Comparison of ENCODE assay signal across 23 cellular contexts in the genomic region with DNA sequence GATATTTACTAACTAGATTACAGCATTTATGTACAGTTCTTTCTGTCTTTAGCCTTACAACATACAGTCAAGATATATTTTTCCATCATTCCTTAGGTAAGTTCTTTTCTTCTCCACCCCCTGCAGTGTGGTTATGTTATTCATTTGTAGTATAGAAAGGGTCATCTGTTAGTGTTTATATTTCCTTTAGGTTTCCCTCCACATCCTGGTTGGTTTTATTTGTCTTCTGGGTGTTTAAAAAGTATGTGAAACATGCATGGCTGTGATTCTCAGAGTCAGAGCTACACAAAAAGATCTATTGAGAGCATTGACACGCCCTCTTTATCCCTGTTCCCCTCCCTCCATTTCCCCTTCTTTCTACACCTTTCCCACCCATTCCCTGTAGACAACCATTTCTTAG. TPM values are rescaled to one million over a fixed set of nuclear protein-coding genes. Genes with fewer than 3 reads are reported as not detected.
DNase-seq lines count a peak whose midpoint lies in the region; ATAC-seq and TF ChIP-seq lines count a peak whose summit lies in the region.
"Had no signal": no experiment of that assay in that cellular context is flagged by ENCODE, and none has a peak within 500 bp of the region (broad histone marks: within the 10 kb centered on the region; RNA-seq: fewer than 3 reads in every experiment).

No MANE protein-coding gene starts in this region.

- H3K27ac Mint-ChIP-seq in activated CD8-positive, alpha-beta memory T cell treated with anti-CD3 and anti-CD28 coated beads, Interleukin-2, amount 10 ng/mL, durations not matched to agents 7 days and 5 days: peak overlapping the region; percentile 30
- no peak overlapping the region for H3K27ac Mint-ChIP-seq in glutamatergic neuron (ENCODE audit: unreplicated experiment)
- H3K27ac Mint-ChIP-seq: activated naive CD4-positive, alpha-beta T cell treated with anti-CD3 and anti-CD28 coated beads, Interleukin-2, amount 50 U/mL, for 24 hours; naive thymus-derived CD4-positive, alpha-beta T cell had no signal

- peaks cover 19% of the 10 kb centered on the region for H3K36me3 Mint-ChIP-seq in activated CD8-positive, alpha-beta memory T cell treated with anti-CD3 and anti-CD28 coated beads, Interleukin-2, amount 10 ng/mL, durations not matched to agents 7 days and 5 days
- H3K36me3 Mint-ChIP-seq in glutamatergic neuron (ENCODE audit: unreplicated experiment): no peaks in the 10 kb centered on the region

- no peak for DNase-seq in activated CD8-positive, alpha-beta memory T cell treated with anti-CD3 and anti-CD28 coated beads, Interleukin-2, amount 10 ng/mL, durations not matched to agents 7 days and 5 days
- no peak for DNase-seq in activated CD8-positive, alpha-beta memory T cell treated with anti-CD3 and anti-CD28 coated beads for 24 hours
- peak; percentile 37 to 69 for DNase-seq in SJCRH30
- no peak for DNase-seq in esophagus muscularis mucosa (ENCODE audit: extremely low spot score)
- DNase-seq in transverse colon: no peak
- no peak for DNase-seq in glutamatergic neuron
- DNase-seq in T1000 (lab: John Stamatoyannopoulos, UW): no peak
- DNase-seq: activated CD4-positive, alpha-beta T cell treated with anti-CD3 and anti-CD28 coated beads, Interleukin-2, amount 50 U/mL, for 48 hours; activated T-cell treated with anti-CD3 and anti-CD28 coated beads, Interleukin-2, amount 50 U/mL, for 4 hours; brain microvascular endothelial cell; cortex of kidney; GF-D8; Karpas-422; naive thymus-derived CD4-positive, alpha-beta T cell; NCI-H1105; NCI-H2081; NCI-H446 treated with DMSO at 0.1 percent for 48 hours; SIG-M5; T-helper 2 cell; WERI-Rb-1 had no signal

- TF ChIP-seq POLR2A in esophagus muscularis mucosa (IDR thresholded peaks at IDR 0.05; ENCODE audit: low read depth) (no peak), transverse colon (IDR thresholded peaks at IDR 0.05) (no peak)

- H3K4me3 Mint-ChIP-seq in activated CD8-positive, alpha-beta memory T cell treated with anti-CD3 and anti-CD28 coated beads, Interleukin-2, amount 10 ng/mL, durations not matched to agents 7 days and 5 days: no peak overlapping the region
- H3K4me3 Mint-ChIP-seq in glutamatergic neuron (ENCODE audit: unreplicated experiment): no peak overlapping the region
- H3K4me3 Mint-ChIP-seq: activated naive CD4-positive, alpha-beta T cell treated with anti-CD3 and anti-CD28 coated beads, Interleukin-2, amount 50 U/mL, for 24 hours; activated T-cell treated with anti-CD3 and anti-CD28 coated beads, Interleukin-2, amount 50 U/mL, for 4 hours; naive thymus-derived CD4-positive, alpha-beta T cell had no signal

- H3K9me3 Mint-ChIP-seq in activated CD8-positive, alpha-beta memory T cell treated with anti-CD3 and anti-CD28 coated beads, Interleukin-2, amount 10 ng/mL, durations not matched to agents 7 days and 5 days (ENCODE audit: low read depth): no peaks in the 10 kb centered on the region
- H3K9me3 Mint-ChIP-seq in glutamatergic neuron (ENCODE audit: unreplicated experiment): no peaks in the 10 kb centered on the region
- H3K9me3 Mint-ChIP-seq: activated naive CD4-positive, alpha-beta T cell treated with anti-CD3 and anti-CD28 coated beads, Interleukin-2, amount 50 U/mL, for 24 hours; activated T-cell treated with anti-CD3 and anti-CD28 coated beads, Interleukin-2, amount 50 U/mL, for 4 hours; naive thymus-derived CD4-positive, alpha-beta T cell had no signal

- WGBS in esophagus muscularis mucosa: 92% methylated on average over 1 of the region's 1 CpG
- WGBS in transverse colon (ENCODE audit: low coverage in 1 of 2), 2 donors: 50 to 62% methylated on average over 1 of the region's 1 CpG

- TF ChIP-seq EP300 in esophagus muscularis mucosa (IDR thresholded peaks at IDR 0.05): no peak
- TF ChIP-seq EP300 in transverse colon (IDR thresholded peaks at IDR 0.05; ENCODE audit: low read depth): no peak

- H3K4me3 ChIP-seq in SJCRH30 (no peak overlapping the region), esophagus muscularis mucosa (no peak overlapping the region), transverse colon (no peak overlapping the region)
- H3K4me3 ChIP-seq: BLaER1 had no signal

- intact Hi-C loops in esophagus muscularis mucosa (cut with DNase I): no loop called here
- intact Hi-C loops in transverse colon (cut with DNase I; ENCODE audit: low total_unique reads): no loop called here

- H3K9me3 ChIP-seq in SJCRH30 (replicated peaks) (no peaks in the 10 kb centered on the region), esophagus muscularis mucosa (no peaks in the 10 kb centered on the region), transverse colon (no peaks in the 10 kb centered on the region)
- H3K9me3 ChIP-seq: BLaER1 had no signal

- H3K27me3 ChIP-seq in SJCRH30 (no peaks in the 10 kb centered on the region), esophagus muscularis mucosa (no peaks in the 10 kb centered on the region), transverse colon (no peaks in the 10 kb centered on the region)
- H3K27me3 ChIP-seq: BLaER1, brain microvascular endothelial cell had no signal

- H3K36me3 ChIP-seq in SJCRH30 (peaks cover 28% of the 10 kb centered on the region), esophagus muscularis mucosa (peaks cover 0 to 11% (median 0%) of the 10 kb centered on the region in 4 donors), transverse colon (peaks cover 0 to 5% (median 0%) of the 10 kb centered on the region in 4 donors)
- H3K36me3 ChIP-seq: brain microvascular endothelial cell had no signal

- H3K27me3 Mint-ChIP-seq in activated CD8-positive, alpha-beta memory T cell treated with anti-CD3 and anti-CD28 coated beads, Interleukin-2, amount 10 ng/mL, durations not matched to agents 7 days and 5 days: no peaks in the 10 kb centered on the region
- H3K27me3 Mint-ChIP-seq in glutamatergic neuron (ENCODE audit: unreplicated experiment): no peaks in the 10 kb centered on the region
- H3K27me3 Mint-ChIP-seq: activated naive CD4-positive, alpha-beta T cell treated with anti-CD3 and anti-CD28 coated beads, Interleukin-2, amount 50 U/mL, for 24 hours; naive thymus-derived CD4-positive, alpha-beta T cell had no signal

- ATAC-seq in activated CD8-positive, alpha-beta memory T cell treated with anti-CD3 and anti-CD28 coated beads, Interleukin-2, amount 10 ng/mL, durations not matched to agents 7 days and 5 days: peak; percentile 16
- ATAC-seq in GM19467 (IDR thresholded peaks at IDR 0.05; ENCODE audit: unreplicated experiment): no peak
- ATAC-seq: activated T-cell treated with anti-CD3 and anti-CD28 coated beads, Interleukin-2, amount 50 U/mL, for 4 hours; naive thymus-derived CD4-positive, alpha-beta T cell had no signal

- H3K4me1 ChIP-seq in SJCRH30 (peaks cover 46% of the 10 kb centered on the region), esophagus muscularis mucosa (peaks cover 24 to 84% (median 69%) of the 10 kb centered on the region in 4 donors), transverse colon (peaks cover 16 to 63% (median 34%) of the 10 kb centered on the region in 4 donors)

- no peak for TF ChIP-seq CTCF in esophagus muscularis mucosa (IDR thresholded peaks at IDR 0.05)
- no peak for TF ChIP-seq CTCF in transverse colon (IDR thresholded peaks at IDR 0.05)
- no peak for TF ChIP-seq CTCF in glutamatergic neuron (IDR thresholded peaks at IDR 0.05; ENCODE audit: partially characterized antibody, unreplicated experiment)

- H3K4me1 Mint-ChIP-seq in activated CD8-positive, alpha-beta memory T cell treated with anti-CD3 and anti-CD28 coated beads, Interleukin-2, amount 10 ng/mL, durations not matched to agents 7 days and 5 days: peaks cover 25% of the 10 kb centered on the region
- H3K4me1 Mint-ChIP-seq in glutamatergic neuron (ENCODE audit: low read depth, unreplicated experiment): no peaks in the 10 kb centered on the region

- in situ Hi-C loops in transverse colon (cut with MboI; ENCODE audit: low pct_ligation_motif_present in 1 of 4, low pct_unique_long_range_greater_than_20kb in 1 of 4, low sequenced_read_pairs in 3 of 4): no loop called here

- H3K27ac ChIP-seq in SJCRH30 (peak overlapping the region; percentile 4; the same call in 1 of the 2 replicates), esophagus muscularis mucosa (replicated peaks in 1 of 4) (peak overlapping the region; percentile 60 to 98 (median 81)), transverse colon (peak overlapping the region; percentile 14 to 62 (median 32))
- H3K27ac ChIP-seq: BLaER1, brain microvascular endothelial cell, WERI-Rb-1 had no signal

- CTCF ChIA-PET in activated CD8-positive, alpha-beta memory T cell treated with anti-CD3 and anti-CD28 coated beads, Interleukin-2, amount 10 ng/mL, durations not matched to agents 7 days and 5 days (lab: Charles Lee): interaction anchor here (1.3 to 2.6 kb wide), 2 partner anchors 12 to 20 kb away, joined by 4 to 8 read pairs; partner anchors contain the start of gene DHX35

RNA-seq across cellular contexts. Expression of gene DHX35, which starts 20.1 kb away (rescaled TPM):
- total RNA-seq in activated CD8-positive, alpha-beta memory T cell treated with anti-CD3 and anti-CD28 coated beads, Interleukin-2, amount 10 ng/mL, durations not matched to agents 7 days and 5 days: 10 to 100 TPM; 10.5 to 12.9 TPM
- total RNA-seq in SJCRH30 (2014; rRNA removed; shearing (Covaris generic)): 25.1 and 29.3 TPM in 2 replicates
- 10 to 100 TPM; 19.7 to 31.7 (median 24.5) TPM for total RNA-seq in esophagus muscularis mucosa
- total RNA-seq in transverse colon: 10 to 100 TPM; 15.5 to 75.9 (median 17.7) TPM
- total RNA-seq in glutamatergic neuron (ENCODE audit: unreplicated experiment): 12.0 TPM

RNA-seq across cellular contexts. Expression of gene FAM83D, which starts 56.1 kb away (rescaled TPM):
- 10 to 100 TPM; 23.1 to 28.4 TPM for total RNA-seq in activated CD8-positive, alpha-beta memory T cell treated with anti-CD3 and anti-CD28 coated beads, Interleukin-2, amount 10 ng/mL, durations not matched to agents 7 days and 5 days
- 87.9 and 96.6 TPM in 2 replicates for total RNA-seq in SJCRH30 (2014; rRNA removed; shearing (Covaris generic))
- 100 to 1,000 TPM in 3 of 4 donors, 10 to 100 TPM in 1; 93.9 to 311 (median 211) TPM for total RNA-seq in esophagus muscularis mucosa
- 10 to 100 TPM in 3 of 4 donors, 1 to 10 TPM in 1; 7.2 to 42.3 (median 19.6) TPM for total RNA-seq in transverse colon
- 4.9 TPM for total RNA-seq in glutamatergic neuron (ENCODE audit: unreplicated experiment)

Comparison
In these comparisons a context has a peak if more than half of its experiments do, and no peak if none do; other contexts are left out.
1. DNase-seq: peak in SJCRH30 (2 of 2); none in activated CD8-positive, alpha-beta memory T cell treated with anti-CD3 and anti-CD28 coated beads, Interleukin-2, amount 10 ng/mL, durations not matched to agents 7 days and 5 days (single experiment), activated CD8-positive, alpha-beta memory T cell treated with anti-CD3 and anti-CD28 coated beads for 24 hours (single experiment), esophagus muscularis mucosa (single experiment), transverse colon (single experiment), glutamatergic neuron (single experiment) and T1000 (single experiment).
2. H3K27ac ChIP-seq: peak in every context shown above with its lines; median percentile 81 in esophagus muscularis mucosa; 32 in transverse colon; 4 in SJCRH30.